In the genomic region with DNA sequence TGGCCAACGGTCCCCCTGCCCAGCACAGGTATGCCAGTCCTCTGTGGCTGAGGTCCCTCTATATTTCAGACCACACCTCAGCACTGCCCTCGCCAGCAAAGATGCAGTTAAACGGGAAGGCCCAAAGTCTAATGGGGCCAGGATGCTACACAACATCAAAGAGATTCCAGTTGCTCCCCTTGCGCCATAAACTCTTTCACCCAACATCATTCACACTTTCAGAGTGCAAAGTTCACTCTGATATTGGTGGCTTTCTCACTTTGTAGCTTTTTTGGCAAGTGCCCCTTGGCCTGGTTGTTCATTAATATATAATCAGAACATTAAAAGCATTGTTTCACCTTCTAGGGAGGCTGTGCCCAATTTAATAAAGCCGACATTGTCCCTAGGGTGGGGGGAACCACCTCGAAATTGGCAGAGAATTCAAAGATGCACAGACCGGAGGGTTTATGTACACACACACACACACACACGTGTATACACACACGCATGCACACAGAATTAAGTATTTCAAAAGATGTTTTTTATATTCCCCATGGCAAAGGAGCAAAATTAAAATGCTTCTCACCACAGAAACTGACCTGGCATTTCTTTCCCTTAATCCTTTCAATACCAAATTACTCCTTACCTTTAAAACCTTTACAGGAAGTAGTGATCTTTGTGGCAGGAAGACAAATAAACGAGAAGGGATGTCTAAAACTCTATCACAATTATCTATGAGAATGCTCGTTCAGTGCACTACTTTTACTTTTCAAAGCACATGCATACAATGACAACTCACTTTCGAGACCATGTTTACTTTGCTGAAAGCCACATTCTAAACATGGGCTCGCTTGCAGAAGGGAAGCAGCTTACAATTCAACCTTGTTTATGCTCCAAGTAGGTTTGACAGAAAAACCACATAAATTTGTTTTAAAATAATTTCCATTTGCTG, we compare ENCODE assay signal across 10 cellular contexts. TPM values are rescaled to one million over a fixed set of nuclear protein-coding genes. Genes with fewer than 3 reads are reported as not detected.
DNase-seq lines count a peak whose midpoint lies in the region; ATAC-seq, FAIRE-seq and TF ChIP-seq lines count a peak whose summit lies in the region.
"Had no signal": no experiment of that assay in that cellular context is flagged by ENCODE, and none has a peak within 500 bp of the region (broad histone marks: within the 10 kb centered on the region; RNA-seq: fewer than 3 reads in every experiment).

No MANE protein-coding gene starts in this region.

- H2AK9ac ChIP-seq in IMR-90 (replicated peaks; ENCODE audit: low read depth, low read length, poor library complexity), result no peak overlapping the region

- POLR2A ChIA-PET in IMR-90 (lab: Charles Lee; ENCODE audit: unreplicated experiment), result no interaction called here

- peak overlapping the region; percentile 70 to 85 for H3K27ac Mint-ChIP-seq in effector memory CD8-positive, alpha-beta T cell

- H4K20me1 ChIP-seq in IMR-90 (ENCODE audit: insufficient read depth, low read length), result peaks cover 67% of the 10 kb centered on the region

- peaks cover 16% of the 10 kb centered on the region for H3K36me3 Mint-ChIP-seq in effector memory CD8-positive, alpha-beta T cell (ENCODE audit: insufficient read depth)

- H3K4ac ChIP-seq in IMR-90 (ENCODE audit: low read depth, low read length), result peak overlapping the region; percentile 23

- intact Hi-C loops in IMR-90 (cut with micrococcal nuclease) (loop anchor here (10.0 kb wide), 1 partner anchor 513 kb away; a partner anchor contains a TSS), ovary (cut with DNase I) (loop anchor here in 1 of 4 donors (10.0 kb wide), 1 partner anchor 47 kb away; no protein-coding TSS in a partner anchor)

- no peaks in the 10 kb centered on the region for H3K9me3 Mint-ChIP-seq in effector memory CD8-positive, alpha-beta T cell

- peaks cover 71 to 76% of the 10 kb centered on the region in 2 donors for H3K4me1 Mint-ChIP-seq in effector memory CD8-positive, alpha-beta T cell (ENCODE audit: low read depth in 2 of 2)

- DNase-seq in IMR-90 (peak; percentile 90), small intestine (peak; percentile 82), epidermal melanocyte (ENCODE audit: insufficient read length, low spot score) (no peak), OCI-M2 (lab: John Stamatoyannopoulos, UW; ENCODE audit: unreplicated experiment) (no peak), ovary (no peak)
- no peak for DNase-seq in effector memory CD8-positive, alpha-beta T cell
- DNase-seq: foreskin fibroblast had no signal

- TF ChIP-seq CTCF in IMR-90 (conservative IDR thresholded peaks at IDR 0.05; ENCODE audit: low read depth, low read length) (no peak), ovary (IDR thresholded peaks at IDR 0.05) (no peak)

- no TSS peak for BruUV-seq in IMR-90 (replicated peaks; lab: Mats Ljungman, UMichigan)

- peaks cover 10% of the 10 kb centered on the region for H3K9me1 ChIP-seq in IMR-90 (ENCODE audit: insufficient read depth, low read length)

- H4K91ac ChIP-seq in IMR-90 (ENCODE audit: insufficient read depth, low read depth, low read length), result no peak overlapping the region

- H2AK5ac ChIP-seq in IMR-90 (ENCODE audit: low read depth, low read length), result peak overlapping the region; percentile 61; the same call in 1 of the 2 replicates

- TF ChIP-seq POLR2A in IMR-90 (IDR thresholded peaks at IDR 0.05; ENCODE audit: low read depth, low read length) (no peak), ovary (IDR thresholded peaks at IDR 0.05) (no peak)

- H3K9me3 ChIP-seq in IMR-90 (ENCODE audit: control insufficient read depth, insufficient read depth, low read length) (no peaks in the 10 kb centered on the region), small intestine (ENCODE audit: control insufficient read depth, low read depth) (no peaks in the 10 kb centered on the region), ovary (no peaks in the 10 kb centered on the region)

- H2BK20ac ChIP-seq in IMR-90 (ENCODE audit: low read depth, low read length), result peak overlapping the region; percentile 31; the same call in 1 of the 2 replicates

- CTCF ChIA-PET in IMR-90 (lab: Yijun Ruan, JAX), result no interaction called here

- H3K9ac ChIP-seq in IMR-90 (ENCODE audit: low read depth, low read length), result no peak overlapping the region

- dilution Hi-C loops in IMR-90 (cut with HindIII; ENCODE audit: low sequenced_read_pairs, unreplicated experiment), result no loop called here

- no peak overlapping the region for H2BK5ac ChIP-seq in IMR-90 (ENCODE audit: low read depth, low read length, poor library complexity, severe bottlenecking)

- H2BK15ac ChIP-seq in IMR-90 (ENCODE audit: low read depth, low read length), result peak overlapping the region; percentile 18; the same call in 1 of the 3 replicates

- H3K27me3 Mint-ChIP-seq in effector memory CD8-positive, alpha-beta T cell, result no peaks in the 10 kb centered on the region

- H3K18ac ChIP-seq in IMR-90 (ENCODE audit: low read depth, low read length), result peak overlapping the region; percentile 63; the same call in 1 of the 2 replicates

- peak; percentile 28 for ATAC-seq in GM18870 (IDR thresholded peaks at IDR 0.05; ENCODE audit: unreplicated experiment)
- peak; percentile 69 for ATAC-seq in IMR-90 (ENCODE audit: low read depth)
- ATAC-seq in effector memory CD8-positive, alpha-beta T cell (replicated peaks), result peak; percentile 40
- no peak for ATAC-seq in GM21360 (IDR thresholded peaks at IDR 0.05; ENCODE audit: unreplicated experiment)

- H3K56ac ChIP-seq in IMR-90 (ENCODE audit: extremely low read depth, insufficient read depth, low read length), result no peak overlapping the region

- H3K4me3 ChIP-seq in IMR-90 (ENCODE audit: insufficient read depth, low read depth, low read length), result no peak overlapping the region
- no peak overlapping the region for H3K4me3 ChIP-seq in small intestine (ENCODE audit: low read depth in 1 of 2, low read length in 2 of 2)
- no peak overlapping the region for H3K4me3 ChIP-seq in ovary

- H3K23ac ChIP-seq in IMR-90 (ENCODE audit: low read depth, low read length), result no peak overlapping the region

- H3K4me1 ChIP-seq in IMR-90 (ENCODE audit: control insufficient read depth, insufficient read depth, low read length) (peaks cover 32% of the 10 kb centered on the region), small intestine (ENCODE audit: control insufficient read depth in 2 of 2, insufficient read depth in 1 of 2, low read depth in 1 of 2, low read length in 1 of 2) (peaks cover 23 to 42% of the 10 kb centered on the region in 2 donors), ovary (ENCODE audit: insufficient read depth) (peaks cover 37% of the 10 kb centered on the region)

- H3K36me3 ChIP-seq in IMR-90 (ENCODE audit: control insufficient read depth, insufficient read depth, low read length), result no peaks in the 10 kb centered on the region
- no peaks in the 10 kb centered on the region for H3K36me3 ChIP-seq in small intestine (ENCODE audit: control insufficient read depth in 2 of 2, insufficient read depth in 2 of 2, low read length in 2 of 2)
- H3K36me3 ChIP-seq in ovary, result no peaks in the 10 kb centered on the region

- FAIRE-seq in small intestine (lab: Jason Lieb, UNC), result no peak
- FAIRE-seq: TTC549 had no signal

- H3K79me1 ChIP-seq in IMR-90 (ENCODE audit: low read depth in 1 of 2, low read length in 2 of 2), result peaks cover 33 to 84% of the 10 kb centered on the region in 2 experiments

- H3K14ac ChIP-seq in IMR-90 (replicated peaks; ENCODE audit: low read depth, low read length), result 0 out of 2 replicates have a peak overlapping the region, but pooled peaks have one; percentile 11

- no peak for TF ChIP-seq EP300 in ovary (IDR thresholded peaks at IDR 0.05)

- in situ Hi-C loops in IMR-90 (cut with MboI; ENCODE audit: low sequenced_read_pairs), result no loop called here

- WGBS in IMR-90 (ENCODE audit: extremely low coverage in 2 of 2, insufficient read length in 1 of 2), 2 experiments, result 33% methylated on average over 3 of the region's 13 CpGs; no CpG with 5 or more reads in 1 of the 2 experiments
- 5 to 22% (median 10%) methylated on average over 13 of the region's 13 CpGs for WGBS in small intestine, 3 donors
- WGBS in ovary, 3 donors, result 52 to 66% (median 61%) methylated on average over 13 of the region's 13 CpGs

- no peak for TF ChIP-seq RAD21 in IMR-90 (IDR thresholded peaks at IDR 0.05; ENCODE audit: low read length)

- peak overlapping the region; percentile 73 to 76 for H3K4me3 Mint-ChIP-seq in effector memory CD8-positive, alpha-beta T cell

- peak overlapping the region; percentile 81; the same call in 1 of the 2 replicates for H3K27ac ChIP-seq in IMR-90 (ENCODE audit: insufficient read depth, low read length)
- peak overlapping the region; percentile 44 to 69 for H3K27ac ChIP-seq in small intestine (ENCODE audit: low read depth in 1 of 2, low read length in 1 of 2)
- peak overlapping the region in 1 of 2 donors; percentile 10 for H3K27ac ChIP-seq in ovary

- no peak overlapping the region for H4K8ac ChIP-seq in IMR-90 (ENCODE audit: low read depth in 2 of 2, low read length in 2 of 2)

- peak overlapping the region; percentile 56 for H3K4me2 ChIP-seq in IMR-90 (ENCODE audit: low read depth, low read length)

- no peak overlapping the region for H2AFZ ChIP-seq in IMR-90 (replicated peaks; ENCODE audit: low read length, poor library complexity)

- H3K27me3 ChIP-seq in IMR-90 (ENCODE audit: control insufficient read depth, insufficient read depth, low read length), result no peaks in the 10 kb centered on the region
- H3K27me3 ChIP-seq in small intestine (ENCODE audit: control insufficient read depth in 2 of 2, insufficient read depth in 2 of 2, low read length in 2 of 2), result no peaks in the 10 kb centered on the region
- no peaks in the 10 kb centered on the region for H3K27me3 ChIP-seq in ovary

- peak overlapping the region; percentile 6; the same call in 1 of the 2 replicates for H2BK120ac ChIP-seq in IMR-90 (ENCODE audit: low read depth, low read length)

- no peak overlapping the region; the same call in 1 of the 2 replicates for H4K5ac ChIP-seq in IMR-90 (ENCODE audit: low read depth, low read length)

TF ChIP-seq in IMR-90, 13 proteins besides CTCF, POLR2A, EP300 and RAD21 (continues in another document):
- TF ChIP-seq CEBPB (IDR thresholded peaks at IDR 0.05; ENCODE audit: low read depth, low read length) (no peak), FOS (IDR thresholded peaks at IDR 0.05; ENCODE audit: low read depth, low read length) (peak; percentile 34; the same call in 1 of the 2 replicates), BHLHE40 (IDR thresholded peaks at IDR 0.05; ENCODE audit: low read depth, low read length) (peak; percentile 73; the same call in 1 of the 2 replicates), MXI1 (IDR thresholded peaks at IDR 0.05; ENCODE audit: borderline replicate concordance, low read depth, low read length) (peak; percentile 83; the same call in 1 of the 2 replicates), SMC3 (IDR thresholded peaks at IDR 0.05; ENCODE audit: low read depth, low read length) (no peak; the same call in 1 of the 2 replicates), RCOR1 (IDR thresholded peaks at IDR 0.05; ENCODE audit: insufficient replicate concordance, low read length) (no peak)

RNA-seq across cellular contexts. Expression of a gene that starts 19.5 kb away (rescaled TPM):
- total RNA-seq in IMR-90 (2012; rRNA removed) (69.2 and 87.8 TPM in 2 replicates), ovary (10 to 100 TPM; 29.1 to 60.4 (median 42.6) TPM)
- polyA plus RNA-seq in IMR-90 (2012; rRNA removed) (55.9 and 62.8 TPM in 2 replicates), small intestine (10 to 100 TPM in 1 of 3 donors, 1 to 10 TPM in 2; 3.5 to 39.3 (median 4.5) TPM), ovary (10 to 100 TPM; 34.8 to 64.8 TPM)
- 35.1 and 74.2 TPM in 2 replicates for polyA plus RNA-seq in IMR-90 (2012; cell fraction: cytosol; rRNA removed)
- polyA plus RNA-seq in IMR-90 (2012; cell fraction: nucleus; rRNA removed; ENCODE audit: low replicate concordance), result 87.7 and 98.9 TPM in 2 replicates

Comparison
In these comparisons a context has a peak if more than half of its experiments do, and no peak if none do; other contexts are left out.
1. DNase-seq: peak in IMR-90 (single experiment) and small intestine (single experiment); none in effector memory CD8-positive, alpha-beta T cell (0 of 3), epidermal melanocyte (single experiment), OCI-M2 (single experiment) and ovary (0 of 5).